19 cellular contexts compared by ENCODE assay signal in genomic region chr5:93433422-93433821, GRCh38.
DNase-seq lines count a peak whose midpoint lies in the region; ATAC-seq lines count a peak whose summit lies in the region.
"Had no signal": no experiment of that assay in that cellular context is flagged by ENCODE, and none has a peak within 500 bp of the region (broad histone marks: within the 10 kb centered on the region; RNA-seq: fewer than 3 reads in every experiment).

No MANE protein-coding gene starts in this region.

- DNase-seq in ELR (ENCODE audit: low read depth) (peak; percentile 86), OCI-M1 (lab: John Stamatoyannopoulos, UW) (peak; percentile 69), non-pigmented ciliary epithelial cell (ENCODE audit: low read depth) (peak; percentile 59), DMS114 treated with DMSO at 0.1 percent for 48 hours (lab: John Stamatoyannopoulos, UW; ENCODE audit: unreplicated experiment) (no peak)
- no peak for DNase-seq in stimulated activated CD4-positive, alpha-beta T cell treated with anti-CD3 and anti-CD28 coated beads, Interleukin-4, amount 100 ng/mL, for 4 hours
- DNase-seq in stimulated activated CD8-positive, alpha-beta memory T cell treated with anti-CD3 and anti-CD28 coated beads, Interleukin-4, amount 100 ng/mL, for 48 hours = no peak
- DNase-seq: activated CD4-positive, alpha-beta T cell treated with anti-CD3 and anti-CD28 coated beads, Interleukin-2, amount 50 U/mL, for 1 hour; activated naive CD4-positive, alpha-beta T cell treated with anti-CD3 and anti-CD28 coated beads, Interleukin-2, amount 50 U/mL, for 16 hours; CD4-positive, alpha-beta memory T cell; gastrocnemius medialis; MV-4-11; NCI-H2029 treated with DMSO at 0.1 percent for 48 hours; NCI-H524 treated with DMSO at 0.1 percent for 48 hours; posterior cingulate gyrus; SK-N-SH; tibial artery had no signal

- peak; percentile 79 for ATAC-seq in esophagus mucosa
- no peak for ATAC-seq in GM18909 (IDR thresholded peaks at IDR 0.05; ENCODE audit: poor library complexity, unreplicated experiment)
- ATAC-seq: gastrocnemius medialis; stimulated activated effector memory CD8-positive, alpha-beta T cell treated with anti-CD3 and anti-CD28 coated beads, Interleukin-12 subunit alpha, Interleukin-12 subunit beta, amount 100 ng/mL, for 72 hours had no signal

Comparison
In these comparisons a context has a peak if more than half of its experiments do, and no peak if none do; other contexts are left out.
1. DNase-seq: peak in ELR (single experiment), OCI-M1 (single experiment) and non-pigmented ciliary epithelial cell (single experiment); none in DMS114 treated with DMSO at 0.1 percent for 48 hours (single experiment), stimulated activated CD4-positive, alpha-beta T cell treated with anti-CD3 and anti-CD28 coated beads, Interleukin-4, amount 100 ng/mL, for 4 hours (0 of 2) and stimulated activated CD8-positive, alpha-beta memory T cell treated with anti-CD3 and anti-CD28 coated beads, Interleukin-4, amount 100 ng/mL, for 48 hours (single experiment).